Comparison of ENCODE assay signal across 2 cellular contexts in genomic region chr4:56388311-56388710, GRCh38.
TF ChIP-seq lines count a peak whose summit lies in the region.

No MANE protein-coding gene starts in this region.

TF ChIP-seq in IMR-90, 13 proteins besides CTCF, POLR2A, EP300 and RAD21:
- TF ChIP-seq SMC3 (IDR thresholded peaks at IDR 0.05; ENCODE audit: low read depth, low read length) (no peak), CHD1 (IDR thresholded peaks at IDR 0.05; ENCODE audit: low read depth, low read length) (no peak), MAFK (IDR thresholded peaks at IDR 0.05; ENCODE audit: low read depth, low read length) (no peak), MXI1 (IDR thresholded peaks at IDR 0.05; ENCODE audit: borderline replicate concordance, low read depth, low read length) (no peak), RCOR1 (IDR thresholded peaks at IDR 0.05; ENCODE audit: insufficient replicate concordance, low read length) (no peak), CEBPB (IDR thresholded peaks at IDR 0.05; ENCODE audit: low read depth, low read length) (no peak), NFE2L2 (IDR thresholded peaks at IDR 0.05; ENCODE audit: low read depth, low read length) (no peak), ELK1 (IDR thresholded peaks at IDR 0.05; ENCODE audit: borderline replicate concordance, low read depth, low read length) (no peak), RFX5 (IDR thresholded peaks at IDR 0.05; ENCODE audit: low read depth, low read length) (no peak), USF2 (IDR thresholded peaks at IDR 0.05; ENCODE audit: low read depth, low read length) (no peak), FOS (IDR thresholded peaks at IDR 0.05; ENCODE audit: low read depth, low read length) (no peak), BHLHE40 (IDR thresholded peaks at IDR 0.05; ENCODE audit: low read depth, low read length) (no peak), MAZ (IDR thresholded peaks at IDR 0.05; ENCODE audit: borderline replicate concordance, low read depth, low read length) (no peak)
TF ChIP-seq in IMR-90: peak in this region for 0.

TF ChIP-seq in GM12878, 131 proteins besides CTCF, POLR2A, EP300 and RAD21:
- TF ChIP-seq IKZF2 (IDR thresholded peaks at IDR 0.05) = no peak
- TF ChIP-seq YY1 (IDR thresholded peaks at IDR 0.05; ENCODE audit: low read depth, low read length) = no peak
- no peak for TF ChIP-seq NR2C2 (IDR thresholded peaks at IDR 0.05; ENCODE audit: borderline replicate concordance, control insufficient read depth, insufficient read length, low read depth)
- no peak for TF ChIP-seq RUNX3 (IDR thresholded peaks at IDR 0.05; ENCODE audit: low read length)
- no peak for TF ChIP-seq ZNF592 (IDR thresholded peaks at IDR 0.05)
- TF ChIP-seq ZBTB4 (CRISPR knock-in tag; IDR thresholded peaks at IDR 0.05) = no peak
